10 cellular contexts compared by ENCODE assay signal in the genomic region with DNA sequence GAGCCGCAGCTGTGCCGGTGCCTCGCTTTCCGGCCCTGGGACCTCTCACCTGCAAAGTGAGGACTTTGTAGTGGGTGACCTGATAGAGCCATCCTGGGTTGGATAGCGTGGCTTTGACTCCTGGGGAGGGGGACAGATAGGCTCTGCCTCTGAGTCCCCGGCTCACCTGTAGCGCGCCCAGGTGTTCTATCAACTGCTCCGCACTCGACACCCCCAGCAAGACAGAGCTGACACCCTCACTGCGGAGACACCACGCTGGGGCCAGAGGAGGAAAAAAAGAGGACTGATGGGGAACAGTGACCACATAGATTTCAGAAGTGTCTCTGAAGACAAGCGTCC. TPM values are rescaled to one million over a fixed set of nuclear protein-coding genes. Genes with fewer than 3 reads are reported as not detected.
A peak's percentile ranks its signal among the peaks of the same experiment; 100 is the strongest.
DNase-seq lines count a peak whose midpoint lies in the region; ATAC-seq and TF ChIP-seq lines count a peak whose summit lies in the region.
"Had no signal": no experiment of that assay in that cellular context is flagged by ENCODE, and none has a peak within 500 bp of the region (broad histone marks: within the 10 kb centered on the region; RNA-seq: fewer than 3 reads in every experiment).

No MANE protein-coding gene starts in this region.

- H3K27ac Mint-ChIP-seq in activated T-cell treated with anti-CD3 and anti-CD28 coated beads, Interleukin-2, amount 50 U/mL, for 72 hours, result no peak overlapping the region

- H3K4ac ChIP-seq in mesendoderm (ENCODE audit: low read depth, low read length), result no peak overlapping the region

- H3K9ac ChIP-seq in mesendoderm (ENCODE audit: low read length), result peak overlapping the region; percentile 64

- no peak overlapping the region for H4K5ac ChIP-seq in mesendoderm (ENCODE audit: low read length)

- no peak for TF ChIP-seq CTCF in tibial artery (IDR thresholded peaks at IDR 0.05)

- peaks cover 4% of the 10 kb centered on the region for H3K4me1 ChIP-seq in mesendoderm (ENCODE audit: control insufficient read depth, low read depth, low read length)
- H3K4me1 ChIP-seq in tibial artery, result peaks cover 0 to 11% (median 8%) of the 10 kb centered on the region in 4 donors

- peaks cover 24% of the 10 kb centered on the region for H3K4me1 Mint-ChIP-seq in activated T-cell treated with anti-CD3 and anti-CD28 coated beads, Interleukin-2, amount 50 U/mL, for 72 hours (ENCODE audit: low read depth)

- no CpG with 5 or more reads among the region's 13 CpGs for WGBS in mesendoderm (ENCODE audit: extremely low coverage, insufficient coverage, low lambda C conversion rate)

- no peak overlapping the region for H3K18ac ChIP-seq in mesendoderm (ENCODE audit: low read length)

- H3K79me1 ChIP-seq in mesendoderm (ENCODE audit: low read length), result no peaks in the 10 kb centered on the region

- no peaks in the 10 kb centered on the region for H3K9me3 Mint-ChIP-seq in activated T-cell treated with anti-CD3 and anti-CD28 coated beads, Interleukin-2, amount 50 U/mL, for 72 hours

- H3K36me3 Mint-ChIP-seq in activated T-cell treated with anti-CD3 and anti-CD28 coated beads, Interleukin-2, amount 50 U/mL, for 72 hours (ENCODE audit: insufficient read depth in 2 of 2), result peaks cover 0 to 1% of the 10 kb centered on the region in 2 donors

- no peaks in the 10 kb centered on the region for H3K9me3 ChIP-seq in tibial artery

- H3K27me3 ChIP-seq in mesendoderm (ENCODE audit: insufficient read depth, low read length, poor library complexity) (peaks cover 16% of the 10 kb centered on the region), tibial artery (no peaks in the 10 kb centered on the region)

- no peak overlapping the region for H2BK15ac ChIP-seq in mesendoderm (replicated peaks; ENCODE audit: low read depth)

- peak overlapping the region; percentile 67 for H3K4me2 ChIP-seq in mesendoderm (ENCODE audit: low read length)

- no peak overlapping the region for H2BK120ac ChIP-seq in mesendoderm (ENCODE audit: low read depth, low read length)

- H3K56ac ChIP-seq in mesendoderm (ENCODE audit: low read length), result peak overlapping the region; percentile 83

- no peak overlapping the region for H2AK5ac ChIP-seq in mesendoderm (ENCODE audit: low read length)

- H3K23ac ChIP-seq in mesendoderm (ENCODE audit: low read length), result no peak overlapping the region

- peak overlapping the region; percentile 84 to 86 for H3K4me3 Mint-ChIP-seq in activated T-cell treated with anti-CD3 and anti-CD28 coated beads, Interleukin-2, amount 50 U/mL, for 72 hours

- H3K4me3 ChIP-seq in mesendoderm (ENCODE audit: low read length), result no peak overlapping the region
- peak overlapping the region; percentile 47 to 52 for H3K4me3 ChIP-seq in tibial artery

- no peak for DNase-seq in activated T-cell treated with anti-CD3 and anti-CD28 coated beads, Interleukin-2, amount 50 U/mL, for 72 hours
- DNase-seq in activated T-cell treated with anti-CD3 and anti-CD28 coated beads for 4 hours, result no peak
- DNase-seq in caudate nucleus (lab: John Stamatoyannopoulos, UW), result no peak
- no peak for DNase-seq in mesendoderm
- no peak for DNase-seq in tibial artery
- DNase-seq in dermis blood vessel endothelial cell, result no peak
- no peak for DNase-seq in NCI-H1417 treated with DMSO at 0.1 percent for 48 hours (lab: John Stamatoyannopoulos, UW)
- DNase-seq in NCI-H187 treated with DMSO at 0.1 percent for 48 hours (lab: John Stamatoyannopoulos, UW), result no peak
- DNase-seq: NCI-H2227 treated with DMSO at 0.1 percent for 48 hours had no signal

- H3K36me3 ChIP-seq in mesendoderm (ENCODE audit: control insufficient read depth, insufficient read depth, low read length) (no peaks in the 10 kb centered on the region), tibial artery (no peaks in the 10 kb centered on the region)

- no peak overlapping the region for H4K8ac ChIP-seq in mesendoderm (ENCODE audit: low read depth, low read length)

- no peak for ATAC-seq in activated T-cell treated with anti-CD3 and anti-CD28 coated beads, Interleukin-2, amount 50 U/mL, for 72 hours (replicated peaks in 1 of 2)
- ATAC-seq: HCT116 had no signal

- peak overlapping the region; percentile 42 for H3K27ac ChIP-seq in caudate nucleus (ENCODE audit: low read depth, low read length)
- no peak overlapping the region for H3K27ac ChIP-seq in mesendoderm (ENCODE audit: low read depth, low read length)
- peak overlapping the region; percentile 29 to 58 for H3K27ac ChIP-seq in tibial artery

- no peaks in the 10 kb centered on the region for H3K79me2 ChIP-seq in mesendoderm (ENCODE audit: control insufficient read depth, insufficient read depth, low read length)

- no peak overlapping the region for H2BK5ac ChIP-seq in mesendoderm (ENCODE audit: low read length)

- no peaks in the 10 kb centered on the region for H3K27me3 Mint-ChIP-seq in activated T-cell treated with anti-CD3 and anti-CD28 coated beads, Interleukin-2, amount 50 U/mL, for 72 hours (ENCODE audit: low read depth)

- intact Hi-C loops in tibial artery (cut with DNase I; ENCODE audit: low total_unique reads), result no loop called here

RNA-seq across cellular contexts. Expression of a gene that starts 6.4 kb away (rescaled TPM):
- 10 to 100 TPM; 10.2 to 10.3 TPM for total RNA-seq in activated T-cell treated with anti-CD3 and anti-CD28 coated beads, Interleukin-2, amount 50 U/mL, for 72 hours
- 0.58 TPM for polyA plus RNA-seq in mesendoderm (2013, experiment 1 of 2)
- polyA plus RNA-seq in mesendoderm (2013, experiment 2 of 2), result 0.60 TPM
- 0.05 and 0.68 TPM in 2 replicates for total RNA-seq in dermis blood vessel endothelial cell

RNA-seq across cellular contexts. Expression of a gene that starts 7.2 kb away (rescaled TPM):
- total RNA-seq in activated T-cell treated with anti-CD3 and anti-CD28 coated beads, Interleukin-2, amount 50 U/mL, for 72 hours, result 1 to 10 TPM; 2.5 to 3.7 TPM
- polyA plus RNA-seq in mesendoderm (2013, experiment 1 of 2), result 0.29 TPM
- polyA plus RNA-seq in mesendoderm (2013, experiment 2 of 2), result 0.28 TPM
- 1.6 and 3.1 TPM in 2 replicates for total RNA-seq in dermis blood vessel endothelial cell

RNA-seq across cellular contexts. Expression of a gene that starts 8.5 kb away (rescaled TPM):
- total RNA-seq in activated T-cell treated with anti-CD3 and anti-CD28 coated beads, Interleukin-2, amount 50 U/mL, for 72 hours, result 100 to 1,000 TPM; 139 to 150 TPM
- polyA plus RNA-seq in mesendoderm (2013, experiment 1 of 2), result 86.5 TPM
- 91.3 TPM for polyA plus RNA-seq in mesendoderm (2013, experiment 2 of 2)
- 46.1 and 67.5 TPM in 2 replicates for total RNA-seq in dermis blood vessel endothelial cell

RNA-seq across cellular contexts. Expression of a gene that starts 8.7 kb away (rescaled TPM):
- total RNA-seq in activated T-cell treated with anti-CD3 and anti-CD28 coated beads, Interleukin-2, amount 50 U/mL, for 72 hours, result 10 to 100 TPM; 61.0 to 62.6 TPM
- 21.6 TPM for polyA plus RNA-seq in mesendoderm (2013, experiment 1 of 2)
- 20.3 TPM for polyA plus RNA-seq in mesendoderm (2013, experiment 2 of 2)
- total RNA-seq in dermis blood vessel endothelial cell, result 17.4 and 21.8 TPM in 2 replicates

RNA-seq across cellular contexts. Expression of a gene that starts 34.7 kb away (rescaled TPM):
- 100 to 1,000 TPM; 133 to 140 TPM for total RNA-seq in activated T-cell treated with anti-CD3 and anti-CD28 coated beads, Interleukin-2, amount 50 U/mL, for 72 hours
- polyA plus RNA-seq in mesendoderm (2013, experiment 1 of 2), result 10.2 TPM
- polyA plus RNA-seq in mesendoderm (2013, experiment 2 of 2), result 10.2 TPM
- total RNA-seq in dermis blood vessel endothelial cell, result 108 and 132 TPM in 2 replicates
